ENCODE assay signal across 22 cellular contexts in the genomic region with DNA sequence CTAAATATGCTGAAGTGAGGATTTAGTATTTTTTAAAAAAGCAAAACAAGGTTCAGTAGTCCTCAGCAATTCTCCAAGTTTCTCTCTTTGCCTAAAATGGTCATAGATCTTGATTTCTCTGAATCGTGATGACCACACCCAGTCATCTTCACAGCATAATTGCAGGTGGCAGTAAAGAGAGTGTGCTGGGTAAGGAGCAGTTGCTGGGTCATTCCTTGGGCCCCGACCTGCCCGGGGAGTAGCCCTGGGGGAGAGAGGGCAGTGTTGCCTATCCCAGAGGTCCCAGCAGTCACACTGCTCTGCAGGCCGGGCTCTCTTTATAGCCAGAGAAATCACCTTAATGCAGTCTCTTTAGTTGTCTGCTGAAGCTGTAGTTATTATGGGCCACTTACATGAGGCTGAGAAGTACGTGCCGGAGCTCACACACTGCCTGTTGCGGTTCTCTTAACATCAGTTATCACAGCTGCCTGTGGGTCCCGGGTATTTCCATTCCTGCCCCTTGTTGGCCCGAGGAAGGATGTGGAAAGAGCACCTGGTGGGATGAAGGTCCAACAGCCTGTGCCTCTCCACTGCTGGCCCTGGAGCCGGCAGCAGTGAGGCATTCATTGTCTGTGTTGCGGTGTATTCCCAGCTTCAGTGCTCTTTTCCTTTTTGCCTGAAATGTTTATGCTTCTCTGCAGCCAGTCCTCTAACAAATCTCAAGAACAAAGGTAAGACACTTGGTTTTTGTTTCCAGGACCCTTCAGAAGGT.
DNase-seq lines count a peak whose midpoint lies in the region; ATAC-seq and TF ChIP-seq lines count a peak whose summit lies in the region.
"Had no signal": no experiment of that assay in that cellular context is flagged by ENCODE, and none has a peak within 500 bp of the region (broad histone marks: within the 10 kb centered on the region; RNA-seq: fewer than 3 reads in every experiment).

No MANE protein-coding gene starts in this region.

- TF ChIP-seq CTCF in colonic mucosa (IDR thresholded peaks at IDR 0.05) (no peak), right lobe of liver (IDR thresholded peaks at IDR 0.05) (no peak)

- no peak overlapping the region for H3K9ac ChIP-seq in colonic mucosa (ENCODE audit: low read depth in 2 of 2, low read length in 2 of 2)

- peak; percentile 67 for TF ChIP-seq POLR2A in right lobe of liver (IDR thresholded peaks at IDR 0.05)

- H3K27ac ChIP-seq in colonic mucosa (no peak overlapping the region), right lobe of liver (peak overlapping the region; percentile 38 to 99 (median 63)), substantia nigra (ENCODE audit: low read depth, low read length, poor library complexity, severe bottlenecking) (no peak overlapping the region)
- H3K27ac ChIP-seq: HL-60, Peyer's patch, SK-N-MC had no signal

- H3K9me3 ChIP-seq in colonic mucosa (no peaks in the 10 kb centered on the region), right lobe of liver (no peaks in the 10 kb centered on the region)
- H3K9me3 ChIP-seq: MG63, Peyer's patch had no signal

- no peaks in the 10 kb centered on the region for H3K36me3 ChIP-seq in colonic mucosa
- H3K36me3 ChIP-seq in right lobe of liver = no peaks in the 10 kb centered on the region

- 22% methylated on average over 5 of the region's 11 CpGs for WGBS in right lobe of liver (ENCODE audit: insufficient coverage, low coverage, low lambda C conversion rate, missing lambda C conversion rate)

- peak; percentile 10 to 22 for DNase-seq in SHP77 (lab: John Stamatoyannopoulos, UW)
- no peak for DNase-seq in SHP77 treated with DMSO at 0.1 percent for 48 hours (lab: John Stamatoyannopoulos, UW)
- DNase-seq in colonic mucosa = peak; percentile 47
- DNase-seq in right lobe of liver = peak in 2 of 3 donors; percentile 66 to 76
- no peak for DNase-seq in substantia nigra (lab: John Stamatoyannopoulos, UW)
- no peak for DNase-seq in HT-29 (ENCODE audit: low spot score)
- no peak for DNase-seq in activated gamma-delta T cell (lab: John Stamatoyannopoulos, UW)
- DNase-seq: 8988T, COR-L47, GF-D8, H7, Kasumi-1, MG63, NCI-H1048, NCI-H1436, NCI-H1930, NCI-H2171 treated with DMSO at 0.1 percent for 48 hours, Peyer's patch had no signal

- no peaks in the 10 kb centered on the region for H3K27me3 ChIP-seq in colonic mucosa
- no peaks in the 10 kb centered on the region for H3K27me3 ChIP-seq in right lobe of liver
- H3K27me3 ChIP-seq: MG63, Peyer's patch had no signal

- peak; percentile 45 to 61 (median 54) for ATAC-seq in right lobe of liver
- ATAC-seq in HG03095 (IDR thresholded peaks at IDR 0.05; ENCODE audit: unreplicated experiment) = no peak
- ATAC-seq: Right ventricle myocardium inferior had no signal

- no peak overlapping the region for H3K4me3 ChIP-seq in colonic mucosa
- H3K4me3 ChIP-seq in right lobe of liver = peak overlapping the region in 2 of 3 donors; percentile 7 to 14
- H3K4me3 ChIP-seq: MG63, Peyer's patch, SK-N-MC had no signal

- H3K4me1 ChIP-seq in colonic mucosa (no peaks in the 10 kb centered on the region), right lobe of liver (peaks cover 0 to 51% (median 17%) of the 10 kb centered on the region in 4 donors)

- intact Hi-C loops in colonic mucosa (cut with DNase I) = no loop called here
- intact Hi-C loops in right lobe of liver (cut with DNase I) = no loop called here

Comparison
In these comparisons a context has a peak if more than half of its experiments do, and no peak if none do; other contexts are left out.
1. DNase-seq: peak in SHP77 (2 of 2), colonic mucosa (single experiment) and right lobe of liver (2 of 3); none in SHP77 treated with DMSO at 0.1 percent for 48 hours (single experiment), substantia nigra (0 of 49), HT-29 (single experiment) and activated gamma-delta T cell (single experiment).
2. H3K27ac ChIP-seq: peak in right lobe of liver (3 of 3); none in colonic mucosa (single experiment) and substantia nigra (single experiment).